ENCODE assay signal across 9 cellular contexts in the genomic region with DNA sequence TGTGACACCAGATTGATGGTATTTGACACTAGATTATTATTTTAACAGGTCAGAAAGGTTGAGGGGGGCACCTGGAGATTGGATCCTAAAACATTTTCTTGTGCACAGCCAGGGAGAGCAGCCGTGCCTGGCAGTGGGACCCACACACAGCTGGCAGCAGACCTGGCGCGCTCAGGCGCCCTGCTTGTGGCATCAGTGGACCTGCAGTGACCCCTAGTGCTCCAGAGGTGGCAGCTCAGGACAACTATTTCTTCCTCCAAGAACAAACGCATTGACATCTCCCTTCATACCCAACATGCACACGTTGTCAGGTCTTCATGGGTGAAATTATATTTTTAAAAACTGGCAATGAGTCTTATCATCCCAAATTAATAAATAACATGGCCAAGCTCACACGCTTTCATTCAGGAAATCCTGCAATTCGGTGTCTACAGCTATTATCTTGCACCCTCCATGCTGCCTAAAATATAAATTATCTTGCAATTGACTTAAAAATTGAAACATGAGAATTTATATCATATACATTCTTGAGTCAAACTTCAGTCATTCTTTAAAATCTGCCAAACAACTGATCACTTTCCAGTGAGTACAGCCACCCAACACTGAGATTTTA. TPM values are rescaled to one million over a fixed set of nuclear protein-coding genes. Genes with fewer than 3 reads are reported as not detected.
A peak's percentile ranks its signal among the peaks of the same experiment; 100 is the strongest.
DNase-seq lines count a peak whose midpoint lies in the region; ATAC-seq and TF ChIP-seq lines count a peak whose summit lies in the region.
"Had no signal": no experiment of that assay in that cellular context is flagged by ENCODE, and none has a peak within 500 bp of the region (broad histone marks: within the 10 kb centered on the region; RNA-seq: fewer than 3 reads in every experiment).

No MANE protein-coding gene starts in this region.

- peak; percentile 70 for TF ChIP-seq CTCF in left ventricle myocardium inferior (IDR thresholded peaks at IDR 0.05; ENCODE audit: borderline replicate concordance)
- peak in 3 of 5 experiments; percentile 24 to 41 (median 36) for TF ChIP-seq CTCF in gastrocnemius medialis (IDR thresholded peaks at IDR 0.05 in 4 of 5, conservative IDR thresholded peaks at IDR 0.05 in 1 of 5)

- H3K4me1 Mint-ChIP-seq in T-helper 2 cell treated with Interferon-gamma antibody and Interleukin-4, amounts not matched to agents 5 μg/mL and 100 μg/mL, for 36 hours (ENCODE audit: low read depth), result no peaks in the 10 kb centered on the region

- DNase-seq in activated CD8-positive, alpha-beta memory T cell treated with anti-CD3 and anti-CD28 coated beads, Interleukin-2, amount 50 U/mL, for 48 hours, result peak; percentile 61
- DNase-seq in activated CD8-positive, alpha-beta memory T cell treated with anti-CD3 and anti-CD28 coated beads for 24 hours, result no peak
- DNase-seq in GM23248, result peak; percentile 51
- peak; percentile 79 for DNase-seq in NCI-H1105 treated with DMSO at 0.1 percent for 48 hours (lab: John Stamatoyannopoulos, UW)
- DNase-seq in T-helper 2 cell treated with Interferon-gamma antibody and Interleukin-4, amounts not matched to agents 5 μg/mL and 100 μg/mL, for 36 hours (ENCODE audit: low spot score), result peak; percentile 4
- DNase-seq in left ventricle myocardium inferior, result peak; percentile 31
- DNase-seq in gastrocnemius medialis, result no peak

- no peak overlapping the region for H3K4me2 ChIP-seq in GM23248 (ENCODE audit: unreplicated experiment)

- intact Hi-C loops in left ventricle myocardium inferior (cut with micrococcal nuclease) (no loop called here), gastrocnemius medialis (cut with DNase I; ENCODE audit: low total_unique reads) (no loop called here)

- H3K9ac ChIP-seq in GM23248, result no peak overlapping the region

- no peaks in the 10 kb centered on the region for H3K9me2 ChIP-seq in GM23248 (ENCODE audit: insufficient read depth)

- in situ Hi-C loops in GM23248 (cut with MboI) (no loop called here), gastrocnemius medialis (cut with MboI; ENCODE audit: low sequenced_read_pairs in 4 of 4) (loop anchor here in 1 of 4 donors (25.0 kb wide), 1 partner anchor 1649 kb away; a partner anchor contains a TSS)

- ATAC-seq in gastrocnemius medialis (no peak), GM18873 (IDR thresholded peaks at IDR 0.05; ENCODE audit: low FRiP score, unreplicated experiment) (no peak)

- WGBS in GM23248 (ENCODE audit: low coverage in 1 of 2, low lambda C conversion rate in 2 of 2, missing lambda C conversion rate in 2 of 2), 2 experiments, result 1 to 5% methylated on average over 8 of the region's 8 CpGs

- no peak overlapping the region for H3K27ac Mint-ChIP-seq in T-helper 2 cell treated with Interferon-gamma antibody and Interleukin-4, amounts not matched to agents 5 μg/mL and 100 μg/mL, for 36 hours
- H3K27ac Mint-ChIP-seq: activated naive CD8-positive, alpha-beta T cell had no signal

- no peak overlapping the region for H3K27ac ChIP-seq in GM23248
- H3K27ac ChIP-seq in left ventricle myocardium inferior (replicated peaks), result no peak overlapping the region
- no peak overlapping the region for H3K27ac ChIP-seq in gastrocnemius medialis

- no peaks in the 10 kb centered on the region for H3K36me3 ChIP-seq in GM23248 (ENCODE audit: low read depth)
- H3K36me3 ChIP-seq in left ventricle myocardium inferior, result no peaks in the 10 kb centered on the region
- H3K36me3 ChIP-seq in gastrocnemius medialis, result no peaks in the 10 kb centered on the region

- H3K4me3 Mint-ChIP-seq in T-helper 2 cell treated with Interferon-gamma antibody and Interleukin-4, amounts not matched to agents 5 μg/mL and 100 μg/mL, for 36 hours, result no peak overlapping the region
- H3K4me3 Mint-ChIP-seq: activated naive CD8-positive, alpha-beta T cell had no signal

- H2AFZ ChIP-seq in GM23248, result no peak overlapping the region

- no peaks in the 10 kb centered on the region for H3K79me2 ChIP-seq in GM23248 (ENCODE audit: insufficient read depth)

- H3K9me3 ChIP-seq in GM23248 (ENCODE audit: low read depth) (no peaks in the 10 kb centered on the region), left ventricle myocardium inferior (replicated peaks) (no peaks in the 10 kb centered on the region), gastrocnemius medialis (no peaks in the 10 kb centered on the region)

- H3K4me1 ChIP-seq in GM23248 (ENCODE audit: insufficient read depth) (no peaks in the 10 kb centered on the region), left ventricle myocardium inferior (no peaks in the 10 kb centered on the region), gastrocnemius medialis (no peaks in the 10 kb centered on the region)

- no peaks in the 10 kb centered on the region for H3F3A ChIP-seq in GM23248 (ENCODE audit: insufficient read depth)

- H3K36me3 Mint-ChIP-seq in T-helper 2 cell treated with Interferon-gamma antibody and Interleukin-4, amounts not matched to agents 5 μg/mL and 100 μg/mL, for 36 hours (ENCODE audit: low read depth), result no peaks in the 10 kb centered on the region
- H3K36me3 Mint-ChIP-seq: activated naive CD8-positive, alpha-beta T cell had no signal

- no peak overlapping the region for H3K4me3 ChIP-seq in GM23248
- no peak overlapping the region for H3K4me3 ChIP-seq in left ventricle myocardium inferior
- no peak overlapping the region for H3K4me3 ChIP-seq in gastrocnemius medialis

- no peaks in the 10 kb centered on the region for H4K20me1 ChIP-seq in GM23248 (ENCODE audit: insufficient read depth)

- TF ChIP-seq POLR2A in gastrocnemius medialis (IDR thresholded peaks at IDR 0.05), result no peak

- no peaks in the 10 kb centered on the region for H3K9me3 Mint-ChIP-seq in T-helper 2 cell treated with Interferon-gamma antibody and Interleukin-4, amounts not matched to agents 5 μg/mL and 100 μg/mL, for 36 hours

- H3K27me3 ChIP-seq in GM23248 (replicated peaks; ENCODE audit: insufficient read depth) (no peaks in the 10 kb centered on the region), left ventricle myocardium inferior (ENCODE audit: low read depth) (peaks cover 92% of the 10 kb centered on the region), gastrocnemius medialis (peaks cover 0 to 3% (median 0%) of the 10 kb centered on the region in 3 donors)

- no peaks in the 10 kb centered on the region for H3K27me3 Mint-ChIP-seq in T-helper 2 cell treated with Interferon-gamma antibody and Interleukin-4, amounts not matched to agents 5 μg/mL and 100 μg/mL, for 36 hours (ENCODE audit: low read depth)

RNA-seq across cellular contexts. Expression of a gene that starts 7.7 kb away (rescaled TPM):
- total RNA-seq in GM23248 (2014; rRNA removed; shearing (Covaris generic)), result not detected in 2 replicates
- not detected in 2 replicates for polyA plus RNA-seq in GM23248 (2016; fragmentation: Nextera tagmentation; extraction: Ambion mirVana)
- total RNA-seq in left ventricle myocardium inferior (not detected), gastrocnemius medialis (not detected)

Comparison
In these comparisons a context has a peak if more than half of its experiments do, and no peak if none do; other contexts are left out.
1. DNase-seq: peak in activated CD8-positive, alpha-beta memory T cell treated with anti-CD3 and anti-CD28 coated beads, Interleukin-2, amount 50 U/mL, for 48 hours (single experiment), GM23248 (single experiment), NCI-H1105 treated with DMSO at 0.1 percent for 48 hours (single experiment), T-helper 2 cell treated with Interferon-gamma antibody and Interleukin-4, amounts not matched to agents 5 μg/mL and 100 μg/mL, for 36 hours (single experiment) and left ventricle myocardium inferior (single experiment); none in activated CD8-positive, alpha-beta memory T cell treated with anti-CD3 and anti-CD28 coated beads for 24 hours (single experiment) and gastrocnemius medialis (0 of 2).